In the genomic region with DNA sequence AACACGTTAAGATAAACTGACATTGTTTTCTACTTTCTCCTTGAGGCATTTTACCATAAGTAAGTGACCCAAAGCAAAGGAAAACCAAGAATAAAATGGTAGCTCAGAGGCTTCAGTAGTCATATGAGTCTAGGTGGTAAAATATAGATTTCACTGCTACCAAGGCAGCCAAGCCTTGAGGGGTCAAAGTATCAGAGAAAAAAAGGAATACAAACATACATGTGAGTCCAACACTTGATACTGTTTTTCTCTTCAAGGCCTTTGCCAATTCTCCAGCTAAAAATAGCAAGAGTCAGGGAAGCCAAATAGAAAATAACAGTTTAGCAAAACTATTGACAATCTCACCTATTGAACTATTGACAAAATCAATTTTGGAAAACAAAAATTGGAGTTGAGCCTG, we compare ENCODE assay signal across 8 cellular contexts.
"Had no signal": no experiment of that assay in that cellular context is flagged by ENCODE, and none has a peak within 500 bp of the region (broad histone marks: within the 10 kb centered on the region; RNA-seq: fewer than 3 reads in every experiment).

No MANE protein-coding gene starts in this region.

- DNase-seq: H9, HCEC 1CT, IMR-90 had no signal

- H3K27ac ChIP-seq: HL-60 had no signal

- H3K4me3 ChIP-seq: GM23338, K562 had no signal

- H3K4me3 Mint-ChIP-seq: GM23338, H9 had no signal

- H3K4me1 Mint-ChIP-seq: GM23338, H9 had no signal

- FAIRE-seq: H1, H54, K562 had no signal

- ATAC-seq: GM23338, K562 had no signal

- H3K27ac Mint-ChIP-seq: GM23338, H9 had no signal
